In the genomic region with DNA sequence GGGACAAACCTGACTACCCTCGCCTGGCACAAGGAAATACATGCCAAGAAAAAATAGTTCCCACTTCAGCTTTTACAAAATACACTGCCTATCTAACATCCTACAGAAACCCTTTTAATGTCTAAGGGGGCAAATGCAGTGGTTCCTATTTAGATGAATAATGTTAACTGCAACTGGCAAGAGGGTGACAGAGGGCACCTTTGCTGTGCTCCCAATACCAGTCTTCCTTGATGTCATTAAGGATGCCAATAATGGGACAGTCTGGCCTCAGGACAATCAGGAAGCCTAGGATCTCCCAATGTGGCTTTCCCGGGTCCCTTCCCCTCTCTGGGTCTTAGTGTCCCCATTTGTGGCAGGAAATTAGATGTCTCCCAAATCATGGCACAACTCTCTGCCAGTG, we compare ENCODE assay signal across 16 cellular contexts. TPM values are rescaled to one million over a fixed set of nuclear protein-coding genes. Genes with fewer than 3 reads are reported as not detected.
A peak's percentile ranks its signal among the peaks of the same experiment; 100 is the strongest.
DNase-seq lines count a peak whose midpoint lies in the region; ATAC-seq and TF ChIP-seq lines count a peak whose summit lies in the region.
"Had no signal": no experiment of that assay in that cellular context is flagged by ENCODE, and none has a peak within 500 bp of the region (broad histone marks: within the 10 kb centered on the region; RNA-seq: fewer than 3 reads in every experiment).

No MANE protein-coding gene starts in this region.

- TF ChIP-seq EP300 in SK-N-SH (IDR thresholded peaks at IDR 0.05; ENCODE audit: borderline replicate concordance in 1 of 2, low read depth in 1 of 2, low read length in 1 of 2) = no peak

- WGBS in SK-N-SH (ENCODE audit: low lambda C conversion rate) = 83% methylated on average over 2 of the region's 2 CpGs
- WGBS in prostate gland = 42% methylated on average over 2 of the region's 2 CpGs
- WGBS in aorta, 2 donors = 26 to 28% methylated on average over 2 of the region's 2 CpGs

- H3K79me2 ChIP-seq in SK-N-SH (ENCODE audit: insufficient read depth) = peaks cover 37% of the 10 kb centered on the region

- peaks cover 28% of the 10 kb centered on the region for H3K4me1 Mint-ChIP-seq in CD4-positive, alpha-beta T cell (ENCODE audit: low read depth)
- peaks cover 36% of the 10 kb centered on the region for H3K4me1 Mint-ChIP-seq in brain
- peaks cover 14 to 32% (median 24%) of the 10 kb centered on the region in 4 donors for H3K4me1 Mint-ChIP-seq in naive thymus-derived CD8-positive, alpha-beta T cell

- H3K27me3 Mint-ChIP-seq in CD4-positive, alpha-beta T cell = no peaks in the 10 kb centered on the region
- H3K27me3 Mint-ChIP-seq in brain = no peaks in the 10 kb centered on the region
- H3K27me3 Mint-ChIP-seq in naive thymus-derived CD8-positive, alpha-beta T cell = no peaks in the 10 kb centered on the region
- H3K27me3 Mint-ChIP-seq: IgD-negative memory B cell had no signal

- peak overlapping the region; percentile 18 to 28; a peak in 1 of 4 replicates for H3K27ac ChIP-seq in SK-N-SH (ENCODE audit: low read depth in 2 of 2, low read length in 1 of 2)
- no peak overlapping the region for H3K27ac ChIP-seq in CD4-positive, alpha-beta T cell (ENCODE audit: low read depth, low read length)
- peak overlapping the region; percentile 93 to 100 for H3K27ac ChIP-seq in prostate gland
- no peak overlapping the region for H3K27ac ChIP-seq in aorta (ENCODE audit: low read depth in 1 of 2, low read length in 2 of 2)
- H3K27ac ChIP-seq: foreskin keratinocyte had no signal

- H3K27me3 ChIP-seq in SK-N-SH (ENCODE audit: insufficient read depth) (no peaks in the 10 kb centered on the region), prostate gland (replicated peaks; ENCODE audit: insufficient read depth) (no peaks in the 10 kb centered on the region), aorta (ENCODE audit: control insufficient read depth in 1 of 2, insufficient read depth in 2 of 2, low read length in 1 of 2) (no peaks in the 10 kb centered on the region)
- H3K27me3 ChIP-seq in CD4-positive, alpha-beta T cell (ENCODE audit: control insufficient read depth, insufficient read depth, low read length) = no peaks in the 10 kb centered on the region
- H3K27me3 ChIP-seq: foreskin keratinocyte, MG63, stomach had no signal

- intact Hi-C loops in CD4-positive, alpha-beta T cell (cut with DNase I, micrococcal nuclease) = no loop called here
- intact Hi-C loops in prostate gland (cut with DNase I) = no loop called here
- intact Hi-C loops in aorta (cut with DNase I) = loop anchor here in 1 of 2 donors (10.0 kb wide), 1 partner anchor 45 kb away; no protein-coding TSS in a partner anchor

- TF ChIP-seq POLR2A in prostate gland (IDR thresholded peaks at IDR 0.05) = no peak

- H3K4me3 Mint-ChIP-seq in CD4-positive, alpha-beta T cell = no peak overlapping the region
- H3K4me3 Mint-ChIP-seq in brain = no peak overlapping the region
- no peak overlapping the region for H3K4me3 Mint-ChIP-seq in naive thymus-derived CD8-positive, alpha-beta T cell

- H2AFZ ChIP-seq in SK-N-SH (ENCODE audit: low read depth) = no peak overlapping the region

- peaks cover 6% of the 10 kb centered on the region for H3F3A ChIP-seq in SK-N-SH (replicated peaks; ENCODE audit: insufficient read depth)

- POLR2A ChIA-PET in SK-N-SH (lab: Yijun Ruan, JAX) = no interaction called here
- POLR2A ChIA-PET in CD4-positive, alpha-beta T cell (lab: Charles Lee) = no interaction called here
- POLR2A ChIA-PET in naive thymus-derived CD8-positive, alpha-beta T cell (lab: Charles Lee) = no interaction called here

- no peak for ATAC-seq in SK-N-SH treated with all-trans-retinoic acid at 6 μM for 48 hours
- no peak for ATAC-seq in CD4-positive, alpha-beta T cell (ENCODE audit: poor library complexity)
- no peak for ATAC-seq in HG03095 (IDR thresholded peaks at IDR 0.05; ENCODE audit: unreplicated experiment)
- no peak for ATAC-seq in aorta (ENCODE audit: low FRiP score)
- ATAC-seq in naive thymus-derived CD8-positive, alpha-beta T cell = no peak
- ATAC-seq: foreskin keratinocyte had no signal

- H3K36me3 Mint-ChIP-seq in CD4-positive, alpha-beta T cell (ENCODE audit: low read depth) = peaks cover 55% of the 10 kb centered on the region
- H3K36me3 Mint-ChIP-seq in brain = peaks cover 26% of the 10 kb centered on the region
- H3K36me3 Mint-ChIP-seq in naive thymus-derived CD8-positive, alpha-beta T cell = peaks cover 0 to 35% (median 12%) of the 10 kb centered on the region in 3 donors

- H3K9me3 ChIP-seq in SK-N-SH (no peaks in the 10 kb centered on the region), prostate gland (no peaks in the 10 kb centered on the region), aorta (ENCODE audit: control insufficient read depth, low read length) (no peaks in the 10 kb centered on the region)
- no peaks in the 10 kb centered on the region for H3K9me3 ChIP-seq in CD4-positive, alpha-beta T cell (ENCODE audit: control insufficient read depth, low read length)
- H3K9me3 ChIP-seq: MG63, stomach had no signal

- peaks cover 20% of the 10 kb centered on the region for H4K20me1 ChIP-seq in SK-N-SH (ENCODE audit: insufficient read depth)

- H3K4me1 ChIP-seq in SK-N-SH (ENCODE audit: control insufficient read depth in 1 of 2, insufficient read depth in 2 of 2, low read depth in 1 of 2, low read length in 1 of 2) (peaks cover 9 to 47% of the 10 kb centered on the region in 2 experiments), prostate gland (replicated peaks) (peaks cover 34% of the 10 kb centered on the region), aorta (ENCODE audit: control insufficient read depth in 1 of 2, insufficient read depth in 2 of 2, low read length in 2 of 2) (no peaks in the 10 kb centered on the region)

- H3K4me2 ChIP-seq in SK-N-SH = no peak overlapping the region

- no peaks in the 10 kb centered on the region for H3K9me3 Mint-ChIP-seq in CD4-positive, alpha-beta T cell
- no peaks in the 10 kb centered on the region for H3K9me3 Mint-ChIP-seq in brain
- no peaks in the 10 kb centered on the region for H3K9me3 Mint-ChIP-seq in naive thymus-derived CD8-positive, alpha-beta T cell
- H3K9me3 Mint-ChIP-seq: activated T-helper 2 cell treated with anti-CD3 and anti-CD28 coated beads, Interferon-gamma antibody, Interleukin-2, Interleukin-4, amounts not matched to agents 10 μg/mL and 5 μg/mL and 100 μg/mL, durations not matched to agents 14 hours and 24 hours and 36 hours; IgD-negative memory B cell had no signal

- CTCF ChIA-PET in SK-N-SH (lab: Yijun Ruan, JAX) = interaction anchor here (1.0 kb wide), 2 partner anchors 12 to 149 kb away, joined by 3 to 4 read pairs; no protein-coding TSS in a partner anchor
- CTCF ChIA-PET in CD4-positive, alpha-beta T cell (lab: Charles Lee) = no interaction called here

- TF ChIP-seq CTCF in SK-N-SH (IDR thresholded peaks at IDR 0.05) = no peak
- TF ChIP-seq CTCF in CD4-positive, alpha-beta T cell (IDR thresholded peaks at IDR 0.05) = no peak
- TF ChIP-seq CTCF in brain (conservative IDR thresholded peaks at IDR 0.05) = no peak
- no peak for TF ChIP-seq CTCF in prostate gland (IDR thresholded peaks at IDR 0.05)

- DNase-seq in SK-N-SH = no peak
- no peak for DNase-seq in CD4-positive, alpha-beta T cell
- DNase-seq in prostate gland (ENCODE audit: low spot score) = no peak
- DNase-seq in aorta = no peak
- no peak for DNase-seq in naive thymus-derived CD8-positive, alpha-beta T cell
- DNase-seq: Calu3, dermis blood vessel endothelial cell, foreskin keratinocyte, NCI-H748 treated with DMSO at 0.1 percent for 48 hours had no signal

- no peak overlapping the region for H3K4me3 ChIP-seq in SK-N-SH (ENCODE audit: low read depth in 2 of 2, low read length in 1 of 2)
- H3K4me3 ChIP-seq in prostate gland = no peak overlapping the region
- no peak overlapping the region for H3K4me3 ChIP-seq in aorta (ENCODE audit: low read length in 2 of 2)
- H3K4me3 ChIP-seq: MG63, stomach had no signal

- peak overlapping the region; percentile 68 for H3K27ac Mint-ChIP-seq in CD4-positive, alpha-beta T cell
- peak overlapping the region in 4 of 5 experiments; percentile 89 to 94 (median 91) for H3K27ac Mint-ChIP-seq in brain
- peak overlapping the region in 5 of 10 donors; percentile 7 to 90 (median 17) for H3K27ac Mint-ChIP-seq in naive thymus-derived CD8-positive, alpha-beta T cell

- no peaks in the 10 kb centered on the region for H3K9me2 ChIP-seq in SK-N-SH

- H3K36me3 ChIP-seq in SK-N-SH (replicated peaks in 1 of 2; ENCODE audit: control insufficient read depth in 1 of 2, insufficient read depth in 2 of 2, low read length in 1 of 2) = peaks cover 22 to 37% of the 10 kb centered on the region in 2 experiments
- peaks cover 8 to 12% of the 10 kb centered on the region in 2 donors for H3K36me3 ChIP-seq in prostate gland
- H3K36me3 ChIP-seq in aorta (ENCODE audit: control insufficient read depth in 1 of 2, insufficient read depth in 2 of 2, low read length in 1 of 2) = peaks cover 0 to 6% of the 10 kb centered on the region in 2 donors

- TF ChIP-seq RAD21 in SK-N-SH (IDR thresholded peaks at IDR 0.05; ENCODE audit: low read length) = no peak

- H3K9ac ChIP-seq in SK-N-SH = no peak overlapping the region

RNA-seq across cellular contexts. Expression of a gene that starts 13.9 kb away (rescaled TPM):
- 24.5 and 26.3 TPM in 2 replicates for polyA plus RNA-seq in SK-N-SH (2012; rRNA removed)
- polyA plus RNA-seq in SK-N-SH (2012; cell fraction: cytosol; rRNA removed) = 12.5 and 13.2 TPM in 2 replicates
- 43.9 and 63.0 TPM in 2 replicates for polyA plus RNA-seq in SK-N-SH (2012; cell fraction: nucleus; rRNA removed)
- total RNA-seq in CD4-positive, alpha-beta T cell = 100 to 1,000 TPM; 357 to 368 TPM
- 9.0 TPM for polyA plus RNA-seq in brain (ENCODE audit: insufficient read depth, low read depth, low replicate concordance)
- 10 to 100 TPM; 38.4 to 45.9 TPM for total RNA-seq in prostate gland
- 100 to 1,000 TPM in 1 of 2 donors, 10 to 100 TPM in 1; 41.9 to 117 TPM for total RNA-seq in aorta
- 10 to 100 TPM; 15.8 to 27.3 TPM for polyA plus RNA-seq in aorta
- 10 to 100 TPM; 15.0 to 17.4 TPM for total RNA-seq in naive thymus-derived CD8-positive, alpha-beta T cell
- 10 to 100 TPM in 2 of 3 donors, 1 to 10 TPM in 1; 8.0 to 17.1 (median 10.9) TPM for polyA plus RNA-seq in naive thymus-derived CD8-positive, alpha-beta T cell

RNA-seq across cellular contexts. Expression of a gene that starts 32.0 kb away (rescaled TPM):
- polyA plus RNA-seq in SK-N-SH (2012; rRNA removed) = 3.9 and 4.2 TPM in 2 replicates
- polyA plus RNA-seq in SK-N-SH (2012; cell fraction: cytosol; rRNA removed) = 1.0 and 1.5 TPM in 2 replicates
- polyA plus RNA-seq in SK-N-SH (2012; cell fraction: nucleus; rRNA removed) = 20.1 and 22.2 TPM in 2 replicates
- 1 to 10 TPM; 4.1 to 5.2 TPM for total RNA-seq in CD4-positive, alpha-beta T cell
- 1.7 TPM for polyA plus RNA-seq in brain (ENCODE audit: insufficient read depth, low read depth, low replicate concordance)
- total RNA-seq in prostate gland = 10 to 100 TPM in 1 of 2 donors, 1 to 10 TPM in 1; 9.0 to 23.2 TPM
- 10 to 100 TPM in 1 of 2 donors, 1 to 10 TPM in 1; 3.6 to 11.6 TPM for total RNA-seq in aorta
- 10 to 100 TPM in 1 of 2 donors, 1 to 10 TPM in 1; 1.8 to 15.0 TPM for polyA plus RNA-seq in aorta
- total RNA-seq in naive thymus-derived CD8-positive, alpha-beta T cell = 1 to 10 TPM; 7.5 to 8.7 TPM
- polyA plus RNA-seq in naive thymus-derived CD8-positive, alpha-beta T cell = under 1 TPM; 0.50 to 0.94 (median 0.57) TPM

RNA-seq across cellular contexts. Expression of a gene that starts 32.0 kb away (rescaled TPM):
- polyA plus RNA-seq in SK-N-SH (2012; rRNA removed) (44.3 and 56.2 TPM in 2 replicates), brain (ENCODE audit: insufficient read depth, low read depth, low replicate concordance) (34.3 TPM), aorta (10 to 100 TPM; 14.7 to 66.3 TPM)
- 18.6 and 24.9 TPM in 2 replicates for polyA plus RNA-seq in SK-N-SH (2012; cell fraction: cytosol; rRNA removed)
- polyA plus RNA-seq in SK-N-SH (2012; cell fraction: nucleus; rRNA removed) = 197 and 204 TPM in 2 replicates
- 10 to 100 TPM; 29.1 to 31.5 TPM for total RNA-seq in CD4-positive, alpha-beta T cell
- total RNA-seq in prostate gland (100 to 1,000 TPM in 1 of 2 donors, 10 to 100 TPM in 1; 76.5 to 104 TPM), aorta (10 to 100 TPM; 52.3 to 62.2 TPM)
- total RNA-seq in naive thymus-derived CD8-positive, alpha-beta T cell = 10 to 100 TPM; 31.9 to 41.2 TPM
- polyA plus RNA-seq in naive thymus-derived CD8-positive, alpha-beta T cell = 10 to 100 TPM; 10.2 to 13.8 (median 10.7) TPM

RNA-seq across cellular contexts. Expression of a gene that starts 53.0 kb away (rescaled TPM):
- polyA plus RNA-seq in SK-N-SH (2012; rRNA removed) = not detected in 2 replicates
- not detected in 2 replicates for polyA plus RNA-seq in SK-N-SH (2012; cell fraction: cytosol; rRNA removed)
- 0.02 TPM in 1 of 2 replicates, not detected in the other for polyA plus RNA-seq in SK-N-SH (2012; cell fraction: nucleus; rRNA removed)
- not detected for total RNA-seq in CD4-positive, alpha-beta T cell
- polyA plus RNA-seq in brain (ENCODE audit: insufficient read depth, low read depth, low replicate concordance) = not detected
- total RNA-seq in prostate gland = 1 to 10 TPM in 1 of 2 donors, under 1 TPM in 1; 0.40 to 2.2 TPM
- total RNA-seq in aorta = under 1 TPM in 1 of 2 donors, not detected in 1; 0.19 TPM
- under 1 TPM; 0.13 to 0.75 TPM for polyA plus RNA-seq in aorta
- not detected for total RNA-seq in naive thymus-derived CD8-positive, alpha-beta T cell
- not detected for polyA plus RNA-seq in naive thymus-derived CD8-positive, alpha-beta T cell
- total RNA-seq: Calu3, dermis blood vessel endothelial cell, foreskin keratinocyte had no signal
- polyA plus RNA-seq: foreskin keratinocyte, IgD-negative memory B cell had no signal

Comparison
In these comparisons a context has a peak if more than half of its experiments do, and no peak if none do; other contexts are left out.
1. H3K27ac ChIP-seq: peak in SK-N-SH (2 of 2) and prostate gland (2 of 2); none in CD4-positive, alpha-beta T cell (single experiment) and aorta (0 of 2).